Comparison of ENCODE assay signal across 1 cellular context in the genomic region with DNA sequence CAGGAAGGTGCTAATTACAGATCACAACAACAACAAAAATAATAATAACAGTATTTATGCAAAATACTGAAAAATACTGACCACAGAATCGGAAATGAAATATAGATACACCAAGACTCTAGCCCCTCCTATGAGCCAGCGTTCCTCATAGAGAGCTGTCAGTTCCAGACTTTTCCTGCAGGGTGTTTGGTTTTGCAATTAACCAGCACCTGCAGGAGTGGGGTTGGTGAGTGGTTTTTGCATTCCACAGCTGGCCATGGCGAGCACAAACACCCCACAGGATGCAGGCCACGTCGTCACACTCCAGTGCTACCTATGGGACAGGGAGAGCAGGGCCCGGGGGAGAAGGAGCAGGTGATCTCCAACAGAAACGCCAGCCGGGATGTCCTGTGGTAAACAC.
TF ChIP-seq lines count a peak whose summit lies in the region.

No MANE protein-coding gene starts in this region.

TF ChIP-seq in GM23338, 12 proteins besides CTCF, POLR2A, EP300 and RAD21 (continued from another document):
- TF ChIP-seq EZH2 (IDR thresholded peaks at IDR 0.05; ENCODE audit: low read depth, unreplicated experiment), result no peak
